8 cellular contexts compared by ENCODE assay signal in genomic region chr16:2867987-2868789, GRCh38. TPM values are rescaled to one million over a fixed set of nuclear protein-coding genes. Genes with fewer than 3 reads are reported as not detected.
A peak's percentile ranks its signal among the peaks of the same experiment; 100 is the strongest.
DNase-seq lines count a peak whose midpoint lies in the region; ATAC-seq and TF ChIP-seq lines count a peak whose summit lies in the region.

No MANE protein-coding gene starts in this region.

- peak overlapping the region; percentile 89 for H3K27ac Mint-ChIP-seq in activated T-helper 17 cell treated with anti-CD3 and anti-CD28 coated beads, Interleukin-2, amount 50 U/mL, for 72 hours
- H3K27ac Mint-ChIP-seq in naive thymus-derived CD8-positive, alpha-beta T cell, result peak overlapping the region; percentile 74 to 93 (median 87)
- H3K27ac Mint-ChIP-seq in stimulated activated naive B cell treated with anti-CD40 and anti-IgM and Interleukin-4, amounts not matched to agents 10 μg/mL and 1 μg/mL and 100 μg/mL, for 72 hours, result peak overlapping the region; percentile 99

- no peaks in the 10 kb centered on the region for H4K20me1 ChIP-seq in Karpas-422 (ENCODE audit: insufficient read depth, low read depth, low read length)

- H2AFZ ChIP-seq in Karpas-422 (ENCODE audit: low read length), result peak overlapping the region; percentile 95

- peak overlapping the region; percentile 91 for H3K9ac ChIP-seq in Karpas-422 (ENCODE audit: low read length)

- DNase-seq in DMS79 treated with DMSO at 0.1 percent for 48 hours (lab: John Stamatoyannopoulos, UW) (peak; percentile 88), Karpas-422 (peak; percentile 95), RKO (ENCODE audit: low spot score) (peak; percentile 98), fibroblast of mammary gland (ENCODE audit: low read depth) (peak; percentile 92)
- DNase-seq in naive thymus-derived CD8-positive, alpha-beta T cell, result peak; percentile 91 to 96 (median 93)
- peak; percentile 96 for DNase-seq in stimulated activated naive B cell treated with anti-CD40 and anti-IgM and Interleukin-4, amounts not matched to agents 10 μg/mL and 1 μg/mL and 100 μg/mL, for 72 hours

- H3K4me3 ChIP-seq in Karpas-422 (ENCODE audit: low read length) (peak overlapping the region; percentile 98), fibroblast of mammary gland (ENCODE audit: control insufficient read depth, low read depth, low read length) (peak overlapping the region; percentile 63)

- peak; percentile 84 for TF ChIP-seq CTCF in fibroblast of mammary gland (conservative IDR thresholded peaks at IDR 0.05; ENCODE audit: control insufficient read depth, insufficient read depth, low read depth, low read length)

- peak; percentile 85 for ATAC-seq in GM21737 (IDR thresholded peaks at IDR 0.05; ENCODE audit: unreplicated experiment)
- ATAC-seq in activated T-helper 17 cell treated with anti-CD3 and anti-CD28 coated beads, Interleukin-2, amount 50 U/mL, for 72 hours (replicated peaks), result peak; percentile 94
- peak; percentile 94 to 95 for ATAC-seq in naive thymus-derived CD8-positive, alpha-beta T cell
- ATAC-seq in stimulated activated naive B cell treated with anti-CD40 and anti-IgM and Interleukin-4, amounts not matched to agents 10 μg/mL and 1 μg/mL and 100 μg/mL, for 72 hours (replicated peaks), result peak; percentile 96

- peak overlapping the region; percentile 98 for H3K4me2 ChIP-seq in Karpas-422 (ENCODE audit: low read depth, low read length, poor library complexity, severe bottlenecking)

- H3K9me3 ChIP-seq in Karpas-422 (ENCODE audit: low read length), result no peaks in the 10 kb centered on the region

- no peaks in the 10 kb centered on the region for H3K36me3 ChIP-seq in Karpas-422 (ENCODE audit: insufficient read depth, low read length)

- H3K4me1 Mint-ChIP-seq in activated T-helper 17 cell treated with anti-CD3 and anti-CD28 coated beads, Interleukin-2, amount 50 U/mL, for 72 hours, result peaks cover 7% of the 10 kb centered on the region
- H3K4me1 Mint-ChIP-seq in naive thymus-derived CD8-positive, alpha-beta T cell, result peaks cover 6 to 26% (median 19%) of the 10 kb centered on the region in 4 donors
- H3K4me1 Mint-ChIP-seq in stimulated activated naive B cell treated with anti-CD40 and anti-IgM and Interleukin-4, amounts not matched to agents 10 μg/mL and 1 μg/mL and 100 μg/mL, for 72 hours, result no peaks in the 10 kb centered on the region

- H3K4me3 Mint-ChIP-seq in activated T-helper 17 cell treated with anti-CD3 and anti-CD28 coated beads, Interleukin-2, amount 50 U/mL, for 72 hours, result peak overlapping the region; percentile 92
- H3K4me3 Mint-ChIP-seq in naive thymus-derived CD8-positive, alpha-beta T cell, result peak overlapping the region; percentile 82 to 90 (median 86)
- peak overlapping the region; percentile 96 to 97 for H3K4me3 Mint-ChIP-seq in stimulated activated naive B cell treated with anti-CD40 and anti-IgM and Interleukin-4, amounts not matched to agents 10 μg/mL and 1 μg/mL and 100 μg/mL, for 72 hours

- no peaks in the 10 kb centered on the region for H3K79me2 ChIP-seq in Karpas-422 (ENCODE audit: low read length)

- no peaks in the 10 kb centered on the region for H3K27me3 ChIP-seq in Karpas-422 (ENCODE audit: low read length)

- H3K27me3 Mint-ChIP-seq in activated T-helper 17 cell treated with anti-CD3 and anti-CD28 coated beads, Interleukin-2, amount 50 U/mL, for 72 hours, result no peaks in the 10 kb centered on the region
- H3K27me3 Mint-ChIP-seq in naive thymus-derived CD8-positive, alpha-beta T cell, result peaks cover 0 to 2% (median 0%) of the 10 kb centered on the region in 5 donors
- H3K27me3 Mint-ChIP-seq in stimulated activated naive B cell treated with anti-CD40 and anti-IgM and Interleukin-4, amounts not matched to agents 10 μg/mL and 1 μg/mL and 100 μg/mL, for 72 hours, result peaks cover 20 to 23% of the 10 kb centered on the region in 2 donors

- no peaks in the 10 kb centered on the region for H3K36me3 Mint-ChIP-seq in activated T-helper 17 cell treated with anti-CD3 and anti-CD28 coated beads, Interleukin-2, amount 50 U/mL, for 72 hours (ENCODE audit: low read depth)
- H3K36me3 Mint-ChIP-seq in naive thymus-derived CD8-positive, alpha-beta T cell, result no peaks in the 10 kb centered on the region
- peaks cover 0 to 3% of the 10 kb centered on the region in 2 donors for H3K36me3 Mint-ChIP-seq in stimulated activated naive B cell treated with anti-CD40 and anti-IgM and Interleukin-4, amounts not matched to agents 10 μg/mL and 1 μg/mL and 100 μg/mL, for 72 hours

- H3K9me3 Mint-ChIP-seq in activated T-helper 17 cell treated with anti-CD3 and anti-CD28 coated beads, Interleukin-2, amount 50 U/mL, for 72 hours, result no peaks in the 10 kb centered on the region
- H3K9me3 Mint-ChIP-seq in naive thymus-derived CD8-positive, alpha-beta T cell, result no peaks in the 10 kb centered on the region
- no peaks in the 10 kb centered on the region for H3K9me3 Mint-ChIP-seq in stimulated activated naive B cell treated with anti-CD40 and anti-IgM and Interleukin-4, amounts not matched to agents 10 μg/mL and 1 μg/mL and 100 μg/mL, for 72 hours

- peak overlapping the region; percentile 61 for H3K27ac ChIP-seq in Karpas-422 (ENCODE audit: low read length)

- H3K4me1 ChIP-seq in Karpas-422 (ENCODE audit: low read length), result peaks cover 10% of the 10 kb centered on the region

- no peaks in the 10 kb centered on the region for H3K9me2 ChIP-seq in Karpas-422 (replicated peaks; ENCODE audit: insufficient read depth, low read length)

- POLR2A ChIA-PET in naive thymus-derived CD8-positive, alpha-beta T cell (lab: Charles Lee), result interaction anchor here (0.6 to 1.8 kb wide), 11 partner anchors 15 to 348 kb away, joined by 3 to 17 read pairs (median 7); partner anchors contain the start of genes ELOB, FLYWCH1, FLYWCH2 and KCTD5

RNA-seq across cellular contexts. Expression of gene PRSS22, which starts 10.2 kb away (rescaled TPM):
- total RNA-seq in Karpas-422 (2014; rRNA removed; shearing (Covaris generic); ENCODE audit: low replicate concordance), result not detected in 2 replicates
- total RNA-seq in activated T-helper 17 cell treated with anti-CD3 and anti-CD28 coated beads, Interleukin-2, amount 50 U/mL, for 72 hours, result 1 to 10 TPM in 1 of 2 donors, not detected in 1; 1.9 TPM
- not detected for total RNA-seq in naive thymus-derived CD8-positive, alpha-beta T cell
- not detected for polyA plus RNA-seq in naive thymus-derived CD8-positive, alpha-beta T cell

RNA-seq across cellular contexts. Expression of gene FLYWCH2, which starts 14.8 kb away (rescaled TPM):
- 63.5 and 85.1 TPM in 2 replicates for total RNA-seq in Karpas-422 (2014; rRNA removed; shearing (Covaris generic); ENCODE audit: low replicate concordance)
- 10 to 100 TPM; 13.5 to 14.6 TPM for total RNA-seq in activated T-helper 17 cell treated with anti-CD3 and anti-CD28 coated beads, Interleukin-2, amount 50 U/mL, for 72 hours
- total RNA-seq in naive thymus-derived CD8-positive, alpha-beta T cell, result 10 to 100 TPM; 22.2 to 26.0 TPM
- polyA plus RNA-seq in naive thymus-derived CD8-positive, alpha-beta T cell, result 10 to 100 TPM; 18.0 to 28.8 (median 26.5) TPM

RNA-seq across cellular contexts. Expression of gene ZG16B, which starts 38.1 kb away (rescaled TPM):
- not detected in 2 replicates for total RNA-seq in Karpas-422 (2014; rRNA removed; shearing (Covaris generic); ENCODE audit: low replicate concordance)
- total RNA-seq in activated T-helper 17 cell treated with anti-CD3 and anti-CD28 coated beads, Interleukin-2, amount 50 U/mL, for 72 hours, result 1 to 10 TPM; 4.0 to 5.7 TPM
- not detected for total RNA-seq in naive thymus-derived CD8-positive, alpha-beta T cell
- polyA plus RNA-seq in naive thymus-derived CD8-positive, alpha-beta T cell, result not detected

RNA-seq across cellular contexts. Expression of gene FLYWCH1, which starts 43.5 kb away (rescaled TPM):
- total RNA-seq in Karpas-422 (2014; rRNA removed; shearing (Covaris generic); ENCODE audit: low replicate concordance), result 11.0 and 22.7 TPM in 2 replicates
- 10 to 100 TPM; 52.4 to 61.1 TPM for total RNA-seq in activated T-helper 17 cell treated with anti-CD3 and anti-CD28 coated beads, Interleukin-2, amount 50 U/mL, for 72 hours
- total RNA-seq in naive thymus-derived CD8-positive, alpha-beta T cell, result 100 to 1,000 TPM; 109 to 113 TPM
- 10 to 100 TPM in 2 of 3 donors, 1 to 10 TPM in 1; 5.9 to 18.4 (median 13.5) TPM for polyA plus RNA-seq in naive thymus-derived CD8-positive, alpha-beta T cell

RNA-seq across cellular contexts. Expression of gene PRSS21, which starts 51.2 kb away (rescaled TPM):
- total RNA-seq in Karpas-422 (2014; rRNA removed; shearing (Covaris generic); ENCODE audit: low replicate concordance), result not detected in 2 replicates
- 1 to 10 TPM; 1.2 to 4.8 TPM for total RNA-seq in activated T-helper 17 cell treated with anti-CD3 and anti-CD28 coated beads, Interleukin-2, amount 50 U/mL, for 72 hours
- 1 to 10 TPM; 2.0 to 2.9 TPM for total RNA-seq in naive thymus-derived CD8-positive, alpha-beta T cell
- polyA plus RNA-seq in naive thymus-derived CD8-positive, alpha-beta T cell, result 10 to 100 TPM in 1 of 3 donors, 1 to 10 TPM in 2; 1.5 to 14.7 (median 3.2) TPM

Comparison
In these comparisons a context has a peak if more than half of its experiments do, and no peak if none do; other contexts are left out.
1. Peak in every context shown above with its lines: DNase-seq, ATAC-seq, H3K4me3 ChIP-seq and H3K27ac ChIP-seq.